8 cellular contexts compared by ENCODE assay signal in genomic region chr21:29130234-29130993, GRCh38. TPM values are rescaled to one million over a fixed set of nuclear protein-coding genes. Genes with fewer than 3 reads are reported as not detected.
DNase-seq lines count a peak whose midpoint lies in the region; ATAC-seq and TF ChIP-seq lines count a peak whose summit lies in the region.
"Had no signal": no experiment of that assay in that cellular context is flagged by ENCODE, and none has a peak within 500 bp of the region (broad histone marks: within the 10 kb centered on the region; RNA-seq: fewer than 3 reads in every experiment).

TSS of gene MAP3K7CL (plus strand) at chr21:29130644. CDS start at chr21:29133345, 2,701 bp downstream.

- 78 to 87% (median 81%) methylated on average over 10 to 12 of the region's 12 CpGs for WGBS in adrenal gland, 4 donors

- H3K36me3 Mint-ChIP-seq in immature natural killer cell: peaks cover 0 to 9% (median 0%) of the 10 kb centered on the region in 3 donors

- H3K27ac Mint-ChIP-seq in immature natural killer cell: no peak within 1 kb of the TSS

- H3K36me3 ChIP-seq in adrenal gland (replicated peaks in 1 of 2) (no peaks in the 10 kb centered on the region), tibial artery (no peaks in the 10 kb centered on the region)

- intact Hi-C loops in adrenal gland (cut with DNase I): no loop called here
- intact Hi-C loops in tibial artery (cut with DNase I; ENCODE audit: low total_unique reads): no loop called here

- H3K27me3 Mint-ChIP-seq in immature natural killer cell (ENCODE audit: low read depth in 3 of 3): peaks cover 0 to 2% (median 0%) of the 10 kb centered on the region in 3 donors

- H3K27me3 ChIP-seq in adrenal gland (no peaks in the 10 kb centered on the region), tibial artery (no peaks in the 10 kb centered on the region)

- H3K4me1 Mint-ChIP-seq in immature natural killer cell: no peaks in the 10 kb centered on the region

- no peak within 1 kb of the TSS for H3K4me3 ChIP-seq in adrenal gland
- peak within 1 kb of the TSS; percentile 39 to 43 for H3K4me3 ChIP-seq in tibial artery

- no peaks in the 10 kb centered on the region for H3K9me3 Mint-ChIP-seq in immature natural killer cell

- no peak for TF ChIP-seq POLR2A in adrenal gland (IDR thresholded peaks at IDR 0.05)

- DNase-seq in adrenal gland (peak in 6 of 7 donors; percentile 35 to 81 (median 54)), immature natural killer cell (no peak), tibial artery (peak; percentile 67 to 82), SW480 (ENCODE audit: low spot score) (no peak), NOMO-1 (lab: John Stamatoyannopoulos, UW; ENCODE audit: unreplicated experiment in 2 of 2) (no peak)
- DNase-seq in activated CD4-positive, alpha-beta T cell treated with anti-CD3 and anti-CD28 coated beads for 4 hours: no peak
- DNase-seq: NCI-H2029 treated with DMSO at 0.1 percent for 48 hours had no signal

- no peak within 1 kb of the TSS for H3K4me3 Mint-ChIP-seq in immature natural killer cell

- H3K9me3 ChIP-seq in adrenal gland (replicated peaks in 1 of 3): no peaks in the 10 kb centered on the region
- no peaks in the 10 kb centered on the region for H3K9me3 ChIP-seq in tibial artery

- ATAC-seq in HG03139 (IDR thresholded peaks at IDR 0.05; ENCODE audit: unreplicated experiment): peak; percentile 46

- H3K27ac ChIP-seq in adrenal gland (peak within 1 kb of the TSS in 1 of 5 donors; percentile 56), tibial artery (peak within 1 kb of the TSS; percentile 66 to 69)

- H3K4me1 ChIP-seq in adrenal gland (replicated peaks in 1 of 2) (no peaks in the 10 kb centered on the region), tibial artery (peaks cover 0 to 55% (median 9%) of the 10 kb centered on the region in 4 donors)

- TF ChIP-seq CTCF in adrenal gland (IDR thresholded peaks at IDR 0.05) (no peak), tibial artery (IDR thresholded peaks at IDR 0.05) (no peak)

RNA-seq across cellular contexts. Expression of gene MAP3K7CL, which starts in this region (rescaled TPM):
- total RNA-seq in adrenal gland: 10 to 100 TPM in 6 of 8 donors, 1 to 10 TPM in 2; 3.6 to 29.5 (median 17.6) TPM
- polyA plus RNA-seq in adrenal gland: 10 to 100 TPM; 10.6 to 17.7 (median 11.3) TPM
- 10 to 100 TPM in 2 of 3 donors, 1 to 10 TPM in 1; 9.2 to 18.8 (median 12.5) TPM for polyA plus RNA-seq in immature natural killer cell

Comparison
In these comparisons a context has a peak if more than half of its experiments do, and no peak if none do; other contexts are left out.
1. DNase-seq: peak in adrenal gland (6 of 7) and tibial artery (2 of 2); none in immature natural killer cell (0 of 3), SW480 (single experiment), NOMO-1 (0 of 2) and activated CD4-positive, alpha-beta T cell treated with anti-CD3 and anti-CD28 coated beads for 4 hours (0 of 2).
2. H3K4me3 ChIP-seq: peak in tibial artery (2 of 2); none in adrenal gland (0 of 4).